Comparison of ENCODE assay signal across 12 cellular contexts in genomic region chr19:10915511-10916091, GRCh38. TPM values are rescaled to one million over a fixed set of nuclear protein-coding genes. Genes with fewer than 3 reads are reported as not detected.
DNase-seq lines count a peak whose midpoint lies in the region; ATAC-seq and TF ChIP-seq lines count a peak whose summit lies in the region.
"Had no signal": no experiment of that assay in that cellular context is flagged by ENCODE, and none has a peak within 500 bp of the region (broad histone marks: within the 10 kb centered on the region; RNA-seq: fewer than 3 reads in every experiment).

No MANE protein-coding gene starts in this region.

- no peak for TF ChIP-seq POLR2A in stomach (IDR thresholded peaks at IDR 0.05)

- no peak overlapping the region for H3K4me3 Mint-ChIP-seq in activated CD8-positive, alpha-beta T cell treated with anti-CD3 and anti-CD28 coated beads for 36 hours
- H3K4me3 Mint-ChIP-seq in activated CD8-positive, alpha-beta T cell treated with anti-CD3 and anti-CD28 coated beads, Interleukin-2, amount 10 ng/mL, durations not matched to agents 7 days and 5 days, result no peak overlapping the region
- H3K4me3 Mint-ChIP-seq: neural crest cell, T-helper 17 cell had no signal

- H3K36me3 Mint-ChIP-seq in activated CD8-positive, alpha-beta T cell treated with anti-CD3 and anti-CD28 coated beads for 36 hours (ENCODE audit: low read depth), result peaks cover 7% of the 10 kb centered on the region
- H3K36me3 Mint-ChIP-seq in activated CD8-positive, alpha-beta T cell treated with anti-CD3 and anti-CD28 coated beads, Interleukin-2, amount 10 ng/mL, durations not matched to agents 7 days and 5 days (ENCODE audit: low read depth), result peaks cover 4% of the 10 kb centered on the region

- peaks cover 14% of the 10 kb centered on the region for H3F3A ChIP-seq in SK-N-SH (replicated peaks; ENCODE audit: insufficient read depth)

- H3K27me3 ChIP-seq in SK-N-SH (ENCODE audit: insufficient read depth) (no peaks in the 10 kb centered on the region), stomach (no peaks in the 10 kb centered on the region)
- H3K27me3 ChIP-seq: upper lobe of right lung had no signal

- H3K4me3 ChIP-seq in SK-N-SH (ENCODE audit: low read depth in 2 of 2, low read length in 1 of 2) (no peak overlapping the region), stomach (no peak overlapping the region)
- H3K4me3 ChIP-seq: upper lobe of right lung had no signal

- no peaks in the 10 kb centered on the region for H3K9me2 ChIP-seq in SK-N-SH

- H3K9me3 Mint-ChIP-seq in activated CD8-positive, alpha-beta T cell treated with anti-CD3 and anti-CD28 coated beads for 36 hours, result no peaks in the 10 kb centered on the region
- H3K9me3 Mint-ChIP-seq in activated CD8-positive, alpha-beta T cell treated with anti-CD3 and anti-CD28 coated beads, Interleukin-2, amount 10 ng/mL, durations not matched to agents 7 days and 5 days (ENCODE audit: insufficient read depth), result no peaks in the 10 kb centered on the region
- H3K9me3 Mint-ChIP-seq: neural crest cell had no signal

- TF ChIP-seq RAD21 in SK-N-SH (IDR thresholded peaks at IDR 0.05; ENCODE audit: low read length), result no peak

- peaks cover 15 to 31% of the 10 kb centered on the region in 2 experiments for H3K36me3 ChIP-seq in SK-N-SH (replicated peaks in 1 of 2; ENCODE audit: control insufficient read depth in 1 of 2, insufficient read depth in 2 of 2, low read length in 1 of 2)
- H3K36me3 ChIP-seq in stomach, result peaks cover 35 to 100% (median 98%) of the 10 kb centered on the region in 4 donors

- intact Hi-C loops in activated CD8-positive, alpha-beta T cell treated with anti-CD3 and anti-CD28 coated beads for 36 hours (cut with micrococcal nuclease), result no loop called here
- intact Hi-C loops in stomach (cut with DNase I; ENCODE audit: low total_unique reads), result no loop called here

- POLR2A ChIA-PET in activated CD8-positive, alpha-beta T cell treated with anti-CD3 and anti-CD28 coated beads for 36 hours (lab: Charles Lee), result no interaction called here
- POLR2A ChIA-PET in activated CD8-positive, alpha-beta T cell treated with anti-CD3 and anti-CD28 coated beads, Interleukin-2, amount 10 ng/mL, durations not matched to agents 7 days and 5 days (lab: Charles Lee), result no interaction called here
- POLR2A ChIA-PET in SK-N-SH (lab: Yijun Ruan, JAX), result no interaction called here

- H3K79me2 ChIP-seq in SK-N-SH (ENCODE audit: insufficient read depth), result no peaks in the 10 kb centered on the region

- H3K4me2 ChIP-seq in SK-N-SH, result peak overlapping the region; percentile 58; the same call in 1 of the 2 replicates

- H3K27me3 Mint-ChIP-seq in activated CD8-positive, alpha-beta T cell treated with anti-CD3 and anti-CD28 coated beads for 36 hours, result no peaks in the 10 kb centered on the region
- H3K27me3 Mint-ChIP-seq in activated CD8-positive, alpha-beta T cell treated with anti-CD3 and anti-CD28 coated beads, Interleukin-2, amount 10 ng/mL, durations not matched to agents 7 days and 5 days (ENCODE audit: low read depth), result no peaks in the 10 kb centered on the region
- H3K27me3 Mint-ChIP-seq: T-helper 17 cell had no signal

- H3K9me3 ChIP-seq in SK-N-SH (no peaks in the 10 kb centered on the region), stomach (no peaks in the 10 kb centered on the region)
- H3K9me3 ChIP-seq: upper lobe of right lung had no signal

- no peak overlapping the region for H2AFZ ChIP-seq in SK-N-SH (ENCODE audit: low read depth)

- H4K20me1 ChIP-seq in SK-N-SH (ENCODE audit: insufficient read depth), result peaks cover 7% of the 10 kb centered on the region; the same call in 1 of the 2 replicates

- peak; percentile 38 for ATAC-seq in activated CD8-positive, alpha-beta T cell treated with anti-CD3 and anti-CD28 coated beads for 36 hours
- no peak for ATAC-seq in activated CD8-positive, alpha-beta T cell treated with anti-CD3 and anti-CD28 coated beads, Interleukin-2, amount 10 ng/mL, durations not matched to agents 7 days and 5 days
- no peak for ATAC-seq in GM21381 (IDR thresholded peaks at IDR 0.05; ENCODE audit: unreplicated experiment)
- ATAC-seq in GM21576 (IDR thresholded peaks at IDR 0.05; ENCODE audit: unreplicated experiment), result no peak
- ATAC-seq: T-helper 17 cell, upper lobe of right lung had no signal

- H3K4me1 Mint-ChIP-seq in activated CD8-positive, alpha-beta T cell treated with anti-CD3 and anti-CD28 coated beads for 36 hours (ENCODE audit: low read depth), result peaks cover 1% of the 10 kb centered on the region
- no peaks in the 10 kb centered on the region for H3K4me1 Mint-ChIP-seq in activated CD8-positive, alpha-beta T cell treated with anti-CD3 and anti-CD28 coated beads, Interleukin-2, amount 10 ng/mL, durations not matched to agents 7 days and 5 days (ENCODE audit: low read depth)
- H3K4me1 Mint-ChIP-seq: neural crest cell, T-helper 17 cell had no signal

- CTCF ChIA-PET in activated CD8-positive, alpha-beta T cell treated with anti-CD3 and anti-CD28 coated beads for 36 hours (lab: Charles Lee), result no interaction called here
- CTCF ChIA-PET in activated CD8-positive, alpha-beta T cell treated with anti-CD3 and anti-CD28 coated beads, Interleukin-2, amount 10 ng/mL, durations not matched to agents 7 days and 5 days (lab: Charles Lee), result no interaction called here
- CTCF ChIA-PET in SK-N-SH (lab: Yijun Ruan, JAX), result interaction anchor here (0.7 to 3.5 kb wide), 8 partner anchors 14 to 198 kb away, joined by 3 to 12 read pairs (median 6); partner anchors contain the start of genes CARM1 and DNM2

- 43% methylated on average over 9 of the region's 15 CpGs for WGBS in SK-N-SH (ENCODE audit: low lambda C conversion rate)
- WGBS in stomach, 5 donors, result 81 to 92% (median 89%) methylated on average over 12 to 15 of the region's 15 CpGs

- no peak overlapping the region for H3K27ac Mint-ChIP-seq in activated CD8-positive, alpha-beta T cell treated with anti-CD3 and anti-CD28 coated beads for 36 hours
- H3K27ac Mint-ChIP-seq in activated CD8-positive, alpha-beta T cell treated with anti-CD3 and anti-CD28 coated beads, Interleukin-2, amount 10 ng/mL, durations not matched to agents 7 days and 5 days, result no peak overlapping the region

- no peak for DNase-seq in activated CD8-positive, alpha-beta T cell treated with anti-CD3 and anti-CD28 coated beads for 36 hours
- DNase-seq in activated CD8-positive, alpha-beta T cell treated with anti-CD3 and anti-CD28 coated beads, Interleukin-2, amount 10 ng/mL, durations not matched to agents 7 days and 5 days, result no peak
- DNase-seq in SK-N-SH (peak; percentile 68), fibroblast of the conjunctiva (ENCODE audit: low read depth) (peak; percentile 89), stomach (peak; percentile 38)
- DNase-seq in activated CD8-positive, alpha-beta memory T cell treated with anti-CD3 and anti-CD28 coated beads, Interleukin-2, amount 50 U/mL, for 48 hours, result no peak
- DNase-seq: activated T-cell treated with anti-CD3 and anti-CD28 coated beads for 4 hours, T-helper 17 cell, upper lobe of right lung had no signal

- no peak overlapping the region for H3K9ac ChIP-seq in SK-N-SH

- H3K27ac ChIP-seq in SK-N-SH (ENCODE audit: low read depth in 2 of 2, low read length in 1 of 2), result peak overlapping the region; percentile 43 to 74; a peak in 3 of 4 replicates
- peak overlapping the region in 1 of 5 donors; percentile 47 for H3K27ac ChIP-seq in stomach
- H3K27ac ChIP-seq: upper lobe of right lung had no signal

- peak in 1 of 2 experiments; percentile 38; a peak in 1 of 4 replicates for TF ChIP-seq EP300 in SK-N-SH (IDR thresholded peaks at IDR 0.05; ENCODE audit: borderline replicate concordance in 1 of 2, low read depth in 1 of 2, low read length in 1 of 2)
- no peak for TF ChIP-seq EP300 in stomach (IDR thresholded peaks at IDR 0.05)

- no peak for TF ChIP-seq CTCF in activated CD8-positive, alpha-beta T cell treated with anti-CD3 and anti-CD28 coated beads for 36 hours (IDR thresholded peaks at IDR 0.05)
- no peak for TF ChIP-seq CTCF in SK-N-SH (IDR thresholded peaks at IDR 0.05)
- TF ChIP-seq CTCF in stomach (IDR thresholded peaks at IDR 0.05), result no peak

- H3K4me1 ChIP-seq in SK-N-SH (ENCODE audit: control insufficient read depth in 1 of 2, insufficient read depth in 2 of 2, low read depth in 1 of 2, low read length in 1 of 2), result peaks cover 4 to 17% of the 10 kb centered on the region in 2 experiments; a peak in 3 of 4 replicates
- H3K4me1 ChIP-seq in stomach, result peaks cover 0 to 7% (median 0%) of the 10 kb centered on the region in 4 donors
- H3K4me1 ChIP-seq: upper lobe of right lung had no signal

RNA-seq across cellular contexts. Expression of gene YIPF2, which starts 12.8 kb away (rescaled TPM):
- 10 to 100 TPM; 21.7 to 24.4 TPM for total RNA-seq in activated CD8-positive, alpha-beta T cell treated with anti-CD3 and anti-CD28 coated beads for 36 hours
- 10 to 100 TPM; 20.4 to 20.5 TPM for total RNA-seq in activated CD8-positive, alpha-beta T cell treated with anti-CD3 and anti-CD28 coated beads, Interleukin-2, amount 10 ng/mL, durations not matched to agents 7 days and 5 days
- 61.3 and 62.5 TPM in 2 replicates for polyA plus RNA-seq in SK-N-SH (2012; rRNA removed)
- 22.3 and 40.1 TPM in 2 replicates for polyA plus RNA-seq in SK-N-SH (2012; cell fraction: cytosol; rRNA removed)
- polyA plus RNA-seq in SK-N-SH (2012; cell fraction: nucleus; rRNA removed), result 84.7 and 85.3 TPM in 2 replicates
- 10 to 100 TPM in 4 of 5 donors, under 1 TPM in 1; 0.58 to 72.3 (median 52.6) TPM for total RNA-seq in stomach
- 10 to 100 TPM; 19.1 to 28.6 (median 28.6) TPM for polyA plus RNA-seq in stomach

RNA-seq across cellular contexts. Expression of gene TIMM29, which starts 13.0 kb away (rescaled TPM):
- 10 to 100 TPM; 14.7 to 17.7 TPM for total RNA-seq in activated CD8-positive, alpha-beta T cell treated with anti-CD3 and anti-CD28 coated beads for 36 hours
- 10 to 100 TPM; 20.2 to 23.0 TPM for total RNA-seq in activated CD8-positive, alpha-beta T cell treated with anti-CD3 and anti-CD28 coated beads, Interleukin-2, amount 10 ng/mL, durations not matched to agents 7 days and 5 days
- polyA plus RNA-seq in SK-N-SH (2012; rRNA removed) (11.7 and 12.5 TPM in 2 replicates), stomach (10 to 100 TPM; 14.3 to 18.6 (median 14.3) TPM)
- 9.1 and 12.9 TPM in 2 replicates for polyA plus RNA-seq in SK-N-SH (2012; cell fraction: cytosol; rRNA removed)
- polyA plus RNA-seq in SK-N-SH (2012; cell fraction: nucleus; rRNA removed), result 10.5 and 11.2 TPM in 2 replicates
- 100 to 1,000 TPM in 1 of 5 donors, 10 to 100 TPM in 3, 1 to 10 TPM in 1; 9.8 to 294 (median 34.4) TPM for total RNA-seq in stomach

RNA-seq across cellular contexts. Expression of gene CARM1, which starts 44.2 kb away (rescaled TPM):
- 10 to 100 TPM; 95.1 to 95.4 TPM for total RNA-seq in activated CD8-positive, alpha-beta T cell treated with anti-CD3 and anti-CD28 coated beads for 36 hours
- 10 to 100 TPM; 33.2 to 33.4 TPM for total RNA-seq in activated CD8-positive, alpha-beta T cell treated with anti-CD3 and anti-CD28 coated beads, Interleukin-2, amount 10 ng/mL, durations not matched to agents 7 days and 5 days
- polyA plus RNA-seq in SK-N-SH (2012; rRNA removed) (38.2 and 62.2 TPM in 2 replicates), stomach (10 to 100 TPM; 15.1 to 19.2 (median 18.2) TPM)
- 27.2 and 45.0 TPM in 2 replicates for polyA plus RNA-seq in SK-N-SH (2012; cell fraction: cytosol; rRNA removed)
- polyA plus RNA-seq in SK-N-SH (2012; cell fraction: nucleus; rRNA removed), result 80.0 and 95.2 TPM in 2 replicates
- total RNA-seq in stomach, result 10 to 100 TPM in 4 of 5 donors, 1 to 10 TPM in 1; 5.2 to 21.0 (median 15.6) TPM

RNA-seq across cellular contexts. Expression of gene SMARCA4, which starts 45.2 kb away (rescaled TPM):
- 10 to 100 TPM; 97.0 to 98.7 TPM for total RNA-seq in activated CD8-positive, alpha-beta T cell treated with anti-CD3 and anti-CD28 coated beads for 36 hours
- 100 to 1,000 TPM; 108 to 115 TPM for total RNA-seq in activated CD8-positive, alpha-beta T cell treated with anti-CD3 and anti-CD28 coated beads, Interleukin-2, amount 10 ng/mL, durations not matched to agents 7 days and 5 days
- polyA plus RNA-seq in SK-N-SH (2012; rRNA removed) (48.3 and 90.7 TPM in 2 replicates), stomach (10 to 100 TPM; 41.5 to 77.2 (median 47.4) TPM)
- 58.0 and 70.3 TPM in 2 replicates for polyA plus RNA-seq in SK-N-SH (2012; cell fraction: cytosol; rRNA removed)
- polyA plus RNA-seq in SK-N-SH (2012; cell fraction: nucleus; rRNA removed), result 142 and 154 TPM in 2 replicates
- 100 to 1,000 TPM in 1 of 5 donors, 10 to 100 TPM in 4; 28.6 to 158 (median 74.5) TPM for total RNA-seq in stomach

Comparison
In these comparisons a context has a peak if more than half of its experiments do, and no peak if none do; other contexts are left out.
1. DNase-seq: peak in SK-N-SH (single experiment), fibroblast of the conjunctiva (single experiment) and stomach (single experiment); none in activated CD8-positive, alpha-beta T cell treated with anti-CD3 and anti-CD28 coated beads for 36 hours (single experiment), activated CD8-positive, alpha-beta T cell treated with anti-CD3 and anti-CD28 coated beads, Interleukin-2, amount 10 ng/mL, durations not matched to agents 7 days and 5 days (single experiment) and activated CD8-positive, alpha-beta memory T cell treated with anti-CD3 and anti-CD28 coated beads, Interleukin-2, amount 50 U/mL, for 48 hours (single experiment).